ENCODE assay signal across 8 cellular contexts in the genomic region with DNA sequence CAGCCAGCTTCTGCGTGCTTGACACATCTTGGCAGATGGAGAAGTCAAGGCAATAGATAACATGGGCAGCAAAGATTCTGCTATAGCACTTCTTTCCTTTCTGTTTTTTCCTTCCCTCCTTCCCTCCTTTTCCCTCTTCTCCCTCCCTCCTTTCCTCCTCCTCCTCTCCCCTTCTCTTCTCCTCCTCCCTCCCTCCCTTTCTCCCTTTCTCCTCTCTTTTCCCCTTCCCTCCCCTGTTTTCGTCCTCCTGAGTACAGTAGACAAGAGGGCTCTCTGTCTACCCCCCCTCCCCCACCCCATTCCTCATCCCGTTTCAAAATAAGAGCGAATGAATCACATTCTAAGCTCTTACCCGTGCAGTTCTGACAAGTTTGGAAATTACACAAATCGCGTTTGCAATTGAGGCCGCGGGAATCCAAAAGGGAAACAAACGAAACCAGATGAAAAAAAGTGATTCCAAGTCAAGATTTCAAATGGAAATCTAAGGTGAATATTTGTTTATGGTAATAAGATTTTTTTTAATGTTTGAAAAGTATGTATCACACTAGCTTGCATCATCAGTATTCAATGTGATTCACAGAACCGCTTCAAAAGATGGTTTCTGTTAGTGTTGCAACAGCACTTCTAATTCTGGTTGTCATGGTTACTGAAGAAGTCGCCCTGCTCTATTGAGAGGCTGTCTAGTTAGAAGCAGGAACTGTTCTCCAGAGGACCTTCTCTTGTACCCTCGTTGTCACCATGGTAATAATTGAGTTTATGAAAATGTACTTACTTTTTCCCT. TPM values are rescaled to one million over a fixed set of nuclear protein-coding genes. Genes with fewer than 3 reads are reported as not detected.
DNase-seq lines count a peak whose midpoint lies in the region; ATAC-seq and TF ChIP-seq lines count a peak whose summit lies in the region.

No MANE protein-coding gene starts in this region.

- H3K4me3 ChIP-seq in AG10803 (ENCODE audit: low read length) (peak overlapping the region; percentile 63), SJCRH30 (peak overlapping the region; percentile 59), iPS-20b (ENCODE audit: low read length) (peak overlapping the region; percentile 58), smooth muscle cell (peak overlapping the region; percentile 54)

- CTCF ChIA-PET in MCF 10A (lab: Yijun Ruan, JAX), result interaction anchor here (0.5 to 2.4 kb wide), 9 partner anchors 10 to 284 kb away, joined by 3 to 6 read pairs (median 3); no protein-coding TSS in a partner anchor

- no peaks in the 10 kb centered on the region for H3K79me2 ChIP-seq in smooth muscle cell (ENCODE audit: low read depth)

- H3K9me3 Mint-ChIP-seq in MCF 10A (ENCODE audit: unreplicated experiment), result no peaks in the 10 kb centered on the region

- H3K27me3 ChIP-seq in SJCRH30 (peaks cover 4% of the 10 kb centered on the region; the same call in 1 of the 2 replicates), iPS-20b (ENCODE audit: insufficient read depth, low read length) (peaks cover 48% of the 10 kb centered on the region), smooth muscle cell (ENCODE audit: low read depth) (peaks cover 22% of the 10 kb centered on the region)

- H3K36me3 ChIP-seq in SJCRH30, result no peaks in the 10 kb centered on the region
- H3K36me3 ChIP-seq in iPS-20b (ENCODE audit: insufficient read depth, low read depth, low read length), result no peaks in the 10 kb centered on the region
- no peaks in the 10 kb centered on the region for H3K36me3 ChIP-seq in smooth muscle cell (ENCODE audit: low read depth)

- H2AFZ ChIP-seq in smooth muscle cell (ENCODE audit: low read depth), result no peak overlapping the region

- H3K27me3 Mint-ChIP-seq in MCF 10A (ENCODE audit: insufficient read depth, unreplicated experiment), result peaks cover 10% of the 10 kb centered on the region

- BruUV-seq in MCF 10A (replicated peaks; lab: Mats Ljungman, UMichigan), result TSS peak; percentile 82

- H3K27ac ChIP-seq in SJCRH30 (no peak overlapping the region), iPS-20b (ENCODE audit: low read length) (no peak overlapping the region), smooth muscle cell (ENCODE audit: low read depth) (peak overlapping the region; percentile 55)

- H3K36me3 Mint-ChIP-seq in MCF 10A (ENCODE audit: insufficient read depth, unreplicated experiment), result no peaks in the 10 kb centered on the region

- H3K9me3 ChIP-seq in SJCRH30 (replicated peaks) (no peaks in the 10 kb centered on the region), iPS-20b (ENCODE audit: insufficient read depth, low read depth, low read length) (no peaks in the 10 kb centered on the region), smooth muscle cell (replicated peaks; ENCODE audit: low read depth) (no peaks in the 10 kb centered on the region)

- peak overlapping the region; percentile 75 for H3K27ac Mint-ChIP-seq in MCF 10A (ENCODE audit: low read depth, unreplicated experiment)

- WGBS in smooth muscle cell (ENCODE audit: low lambda C conversion rate), result 5% methylated on average over 13 of the region's 13 CpGs

- peak; percentile 22 for ATAC-seq in GM19023 (IDR thresholded peaks at IDR 0.05; ENCODE audit: unreplicated experiment)
- ATAC-seq in HG03565 (IDR thresholded peaks at IDR 0.05; ENCODE audit: unreplicated experiment), result peak; percentile 49

- H3K9ac ChIP-seq in iPS-20b (ENCODE audit: low read depth, low read length), result no peak overlapping the region
- peak overlapping the region; percentile 59 for H3K9ac ChIP-seq in smooth muscle cell (ENCODE audit: low read depth)

- H3K4me2 ChIP-seq in smooth muscle cell, result peak overlapping the region; percentile 94

- no peak for TF ChIP-seq CTCF in AG10803 (conservative IDR thresholded peaks at IDR 0.05; ENCODE audit: low read length)
- TF ChIP-seq CTCF in MCF 10A (IDR thresholded peaks at IDR 0.05; ENCODE audit: unreplicated experiment), result no peak
- no peak for TF ChIP-seq CTCF in smooth muscle cell (IDR thresholded peaks at IDR 0.05; ENCODE audit: borderline replicate concordance, insufficient read depth, poor library complexity, severe bottlenecking)

- H3K4me1 ChIP-seq in SJCRH30 (peaks cover 8% of the 10 kb centered on the region), iPS-20b (ENCODE audit: insufficient read depth, low read length) (peaks cover 4% of the 10 kb centered on the region; the same call in 1 of the 2 replicates), smooth muscle cell (ENCODE audit: low read depth) (peaks cover 25% of the 10 kb centered on the region)

- H3F3A ChIP-seq in smooth muscle cell (ENCODE audit: low read depth), result peaks cover 9% of the 10 kb centered on the region

- DNase-seq in AG10803 (ENCODE audit: low read depth) (peak; percentile 94), SJCRH30 (peak in 1 of 2 experiments; percentile 50), MCF 10A (ENCODE audit: unreplicated experiment) (peak; percentile 87), smooth muscle cell (lab: John Stamatoyannopoulos, UW; ENCODE audit: unreplicated experiment) (peak; percentile 14)
- DNase-seq in effector CD8-positive, alpha-beta T cell (lab: John Stamatoyannopoulos, UW), result no peak

- H3K4me1 Mint-ChIP-seq in MCF 10A (ENCODE audit: insufficient read depth, unreplicated experiment), result peaks cover 6% of the 10 kb centered on the region

- H3K4me3 Mint-ChIP-seq in MCF 10A (ENCODE audit: unreplicated experiment), result peak overlapping the region; percentile 79

- intact Hi-C loops in MCF 10A (cut with micrococcal nuclease), result no loop called here

- peaks cover 3% of the 10 kb centered on the region for H4K20me1 ChIP-seq in smooth muscle cell (ENCODE audit: low read depth)

- POLR2A ChIA-PET in MCF 10A (lab: Yijun Ruan, JAX), result interaction anchor here (0.6 to 2.4 kb wide), 14 partner anchors 9 to 1268 kb away, joined by 3 to 12 read pairs (median 3); partner anchors contain the start of genes C5orf34, FBXO4, HMGCS1 and ZNF131

RNA-seq across cellular contexts. Expression of gene NIM1K, which starts 1.3 kb away (rescaled TPM):
- 0.04 TPM in 1 of 2 replicates, not detected in the other for total RNA-seq in SJCRH30 (2014; rRNA removed; shearing (Covaris generic))
- not detected in 2 replicates for total RNA-seq in MCF 10A (2022)
- 0.54 and 2.8 TPM in 2 replicates for total RNA-seq in smooth muscle cell
- 0.17 and 0.71 TPM in 2 replicates for polyA plus RNA-seq in smooth muscle cell
